17 cellular contexts compared by ENCODE assay signal in genomic region chr11:115645631-115646271, GRCh38.
DNase-seq lines count a peak whose midpoint lies in the region; ATAC-seq and TF ChIP-seq lines count a peak whose summit lies in the region.
"Had no signal": no experiment of that assay in that cellular context is flagged by ENCODE, and none has a peak within 500 bp of the region (broad histone marks: within the 10 kb centered on the region; RNA-seq: fewer than 3 reads in every experiment).

No MANE protein-coding gene starts in this region.

- H3K9ac ChIP-seq in iPS-20b (ENCODE audit: low read depth, low read length), result no peak overlapping the region

- peaks cover 5% of the 10 kb centered on the region; the same call in 1 of the 2 replicates for H3K27me3 ChIP-seq in iPS-20b (ENCODE audit: insufficient read depth, low read length)
- H3K27me3 ChIP-seq: pancreas had no signal

- DNase-seq in NCI-H2171 treated with DMSO at 0.1 percent for 48 hours (lab: John Stamatoyannopoulos, UW) (peak; percentile 32), NCI-H2171 (lab: John Stamatoyannopoulos, UW) (no peak), retina (peak; percentile 94), NAMALWA (ENCODE audit: low spot score) (no peak)
- DNase-seq: activated T-cell treated with anti-CD3 and anti-CD28 coated beads, Interleukin-2, amount 50 U/mL, for 72 hours; CD8-positive, alpha-beta memory T cell; KBM-7; NCI-H2081; PC-3; stimulated activated CD4-positive, alpha-beta T cell treated with anti-CD3 and anti-CD28 coated beads, Interleukin-15, amount 100 ng/mL, for 24 hours; transverse colon had no signal

- H3K27ac Mint-ChIP-seq in brain, result peak overlapping the region; percentile 8 to 89 (median 83)
- H3K27ac Mint-ChIP-seq: activated T-cell treated with anti-CD3 and anti-CD28 coated beads, Interleukin-2, amount 50 U/mL, for 72 hours had no signal

- H3K4me1 Mint-ChIP-seq in brain, result peaks cover 55% of the 10 kb centered on the region
- H3K4me1 Mint-ChIP-seq: CD8-positive, alpha-beta memory T cell had no signal

- H3K27me3 Mint-ChIP-seq in brain, result peaks cover 7% of the 10 kb centered on the region

- H3K4me3 Mint-ChIP-seq in brain, result peak overlapping the region in 3 of 5 experiments; percentile 4 to 56 (median 31)
- H3K4me3 Mint-ChIP-seq: activated T-cell treated with anti-CD3 and anti-CD28 coated beads, Interleukin-2, amount 50 U/mL, for 72 hours had no signal

- ATAC-seq in GM18870 (IDR thresholded peaks at IDR 0.05; ENCODE audit: unreplicated experiment) (no peak), HG02588 (IDR thresholded peaks at IDR 0.05; ENCODE audit: unreplicated experiment) (no peak)
- ATAC-seq: activated CD4-positive, CD25-positive, alpha-beta regulatory T cell treated with anti-CD3 and anti-CD28 coated beads, Interleukin-2, amount 50 U/mL, for 24 hours; activated T-cell treated with anti-CD3 and anti-CD28 coated beads, Interleukin-2, amount 50 U/mL, for 72 hours; pancreas; PC-3 had no signal

- no peak for TF ChIP-seq CTCF in brain (conservative IDR thresholded peaks at IDR 0.05)

- no peak overlapping the region for H3K27ac ChIP-seq in iPS-20b (ENCODE audit: low read length)
- H3K27ac ChIP-seq: pancreas, transverse colon had no signal

- H3K4me1 ChIP-seq in iPS-20b (ENCODE audit: insufficient read depth, low read length), result peaks cover 2% of the 10 kb centered on the region; the same call in 1 of the 2 replicates
- H3K4me1 ChIP-seq: pancreas, transverse colon had no signal

- H3K4me3 ChIP-seq in iPS-20b (ENCODE audit: low read length), result peak overlapping the region; percentile 13; the same call in 1 of the 2 replicates
- H3K4me3 ChIP-seq: pancreas, transverse colon had no signal

- H3K9me3 Mint-ChIP-seq in brain, result no peaks in the 10 kb centered on the region

- H3K36me3 Mint-ChIP-seq in brain, result no peaks in the 10 kb centered on the region
- H3K36me3 Mint-ChIP-seq: CD8-positive, alpha-beta memory T cell had no signal

- no peaks in the 10 kb centered on the region for H3K36me3 ChIP-seq in iPS-20b (ENCODE audit: insufficient read depth, low read depth, low read length)
- H3K36me3 ChIP-seq: pancreas, transverse colon had no signal

- no peaks in the 10 kb centered on the region for H3K9me3 ChIP-seq in iPS-20b (ENCODE audit: insufficient read depth, low read depth, low read length)
- H3K9me3 ChIP-seq: pancreas, transverse colon had no signal

Comparison
In these comparisons a context has a peak if more than half of its experiments do, and no peak if none do; other contexts are left out.
1. DNase-seq: peak in NCI-H2171 treated with DMSO at 0.1 percent for 48 hours (single experiment) and retina (single experiment); none in NCI-H2171 (single experiment) and NAMALWA (single experiment).